ENCODE assay signal across 1 cellular context in genomic region chr17:19364699-19365498, GRCh38.
TF ChIP-seq lines count a peak whose summit lies in the region.

No MANE protein-coding gene starts in this region.

TF ChIP-seq in HepG2, 621 proteins besides CTCF, POLR2A, EP300 and RAD21 (continued from another document and continues in another):
- no peak for TF ChIP-seq SRF (IDR thresholded peaks at IDR 0.05; ENCODE audit: low read depth, low read length)
- TF ChIP-seq TBX3 (IDR thresholded peaks at IDR 0.05; ENCODE audit: borderline replicate concordance) = no peak
- TF ChIP-seq DDIT3 (CRISPR knock-in tag; IDR thresholded peaks at IDR 0.05) = no peak
- no peak for TF ChIP-seq JUND (CRISPR knock-in tag; IDR thresholded peaks at IDR 0.05)
- no peak for TF ChIP-seq ZNF414 (CRISPR knock-in tag; IDR thresholded peaks at IDR 0.05)
- no peak for TF ChIP-seq SNAPC4 (CRISPR knock-in tag; IDR thresholded peaks at IDR 0.05)
- 0 out of 2 replicates have a peak, but pooled peaks have one; percentile 42 for TF ChIP-seq ZKSCAN8 (CRISPR knock-in tag; IDR thresholded peaks at IDR 0.05; ENCODE audit: borderline replicate concordance)
- no peak for TF ChIP-seq KLF16 (CRISPR knock-in tag; IDR thresholded peaks at IDR 0.05)
- TF ChIP-seq ZNF672 (CRISPR knock-in tag; IDR thresholded peaks at IDR 0.05) = no peak
- no peak for TF ChIP-seq MXI1 (IDR thresholded peaks at IDR 0.05; ENCODE audit: borderline replicate concordance, low read depth, low read length)
- no peak for TF ChIP-seq ZSCAN20 (CRISPR knock-in tag; IDR thresholded peaks at IDR 0.05; ENCODE audit: borderline replicate concordance)
- TF ChIP-seq TAF1 (CRISPR knock-in tag; IDR thresholded peaks at IDR 0.05) = 0 out of 2 replicates have a peak, but pooled peaks have one; percentile 8
- no peak for TF ChIP-seq ZNF503 (CRISPR knock-in tag; IDR thresholded peaks at IDR 0.05)
- TF ChIP-seq ZNF124 (CRISPR knock-in tag; IDR thresholded peaks at IDR 0.05) = no peak
- TF ChIP-seq GATAD2A (CRISPR knock-in tag; IDR thresholded peaks at IDR 0.05) = peak; percentile 30; the same call in 1 of the 2 replicates
- no peak for TF ChIP-seq FOSL1 (CRISPR knock-in tag; IDR thresholded peaks at IDR 0.05; ENCODE audit: borderline replicate concordance)
- no peak for TF ChIP-seq KLF13 (CRISPR knock-in tag; IDR thresholded peaks at IDR 0.05)
- TF ChIP-seq NBN (conservative IDR thresholded peaks at IDR 0.05) = no peak
- TF ChIP-seq SETDB1 (CRISPR knock-in tag; IDR thresholded peaks at IDR 0.05; ENCODE audit: borderline replicate concordance) = no peak
- 0 out of 2 replicates have a peak, but pooled peaks have one; percentile 20 for TF ChIP-seq PHF8 (CRISPR knock-in tag; IDR thresholded peaks at IDR 0.05)
- TF ChIP-seq ZNF775 (CRISPR knock-in tag; IDR thresholded peaks at IDR 0.05; ENCODE audit: borderline replicate concordance) = no peak
- no peak for TF ChIP-seq MIER3 (CRISPR knock-in tag; IDR thresholded peaks at IDR 0.05; ENCODE audit: borderline replicate concordance)
- TF ChIP-seq ZMYM4 (CRISPR knock-in tag; IDR thresholded peaks at IDR 0.05) = no peak
- no peak for TF ChIP-seq KAT7 (CRISPR knock-in tag; IDR thresholded peaks at IDR 0.05; ENCODE audit: borderline replicate concordance)
- TF ChIP-seq USF2 (IDR thresholded peaks at IDR 0.05; ENCODE audit: low read depth, low read length) = no peak
- no peak for TF ChIP-seq USF2 (CRISPR knock-in tag; IDR thresholded peaks at IDR 0.05; ENCODE audit: borderline replicate concordance)
- no peak for TF ChIP-seq ZBTB42 (CRISPR knock-in tag; IDR thresholded peaks at IDR 0.05)
- TF ChIP-seq ZNF777 (CRISPR knock-in tag; IDR thresholded peaks at IDR 0.05) = 0 out of 2 replicates have a peak, but pooled peaks have one; percentile 49
- no peak for TF ChIP-seq SMAD1 (CRISPR knock-in tag; IDR thresholded peaks at IDR 0.05; ENCODE audit: borderline replicate concordance, low read depth)
- no peak for TF ChIP-seq ZNF513 (CRISPR knock-in tag; conservative IDR thresholded peaks at IDR 0.05)
- no peak for TF ChIP-seq MAFK (conservative IDR thresholded peaks at IDR 0.05 in 1 of 2, IDR thresholded peaks at IDR 0.05 in 1 of 2; ENCODE audit: low read length in 2 of 2)
- no peak for TF ChIP-seq ZNF264 (CRISPR knock-in tag; IDR thresholded peaks at IDR 0.05)
- TF ChIP-seq NCOR1 (IDR thresholded peaks at IDR 0.05; ENCODE audit: borderline replicate concordance, low read length) = no peak
- no peak for TF ChIP-seq SMYD3 (CRISPR knock-in tag; IDR thresholded peaks at IDR 0.05)
- TF ChIP-seq ZNF253 (CRISPR knock-in tag; IDR thresholded peaks at IDR 0.05; ENCODE audit: borderline replicate concordance) = no peak
- peak; percentile 49; the same call in 1 of the 2 replicates for TF ChIP-seq NFKB2 (CRISPR knock-in tag; IDR thresholded peaks at IDR 0.05; ENCODE audit: borderline replicate concordance)
- no peak for TF ChIP-seq SAFB2 (CRISPR knock-in tag; IDR thresholded peaks at IDR 0.05; ENCODE audit: borderline replicate concordance, low read depth)
- no peak for TF ChIP-seq ZNF577 (CRISPR knock-in tag; IDR thresholded peaks at IDR 0.05; ENCODE audit: borderline replicate concordance, low read depth)
- TF ChIP-seq TP53 (CRISPR knock-in tag; conservative IDR thresholded peaks at IDR 0.05) = no peak
- TF ChIP-seq ZNF639 (CRISPR knock-in tag; conservative IDR thresholded peaks at IDR 0.05) = no peak
- peak; percentile 57; the same call in 1 of the 2 replicates for TF ChIP-seq ESRRA (CRISPR knock-in tag; IDR thresholded peaks at IDR 0.05; ENCODE audit: low read depth)
- TF ChIP-seq ZNF674 (CRISPR knock-in tag; IDR thresholded peaks at IDR 0.05; ENCODE audit: low read depth) = no peak
- no peak for TF ChIP-seq POLR2AphosphoS5 (IDR thresholded peaks at IDR 0.05; ENCODE audit: low read depth, low read length)
- TF ChIP-seq ARNT2 (CRISPR knock-in tag; IDR thresholded peaks at IDR 0.05; ENCODE audit: low read depth) = no peak
- TF ChIP-seq ZHX1 (CRISPR knock-in tag; IDR thresholded peaks at IDR 0.05; ENCODE audit: low read depth) = no peak
- no peak for TF ChIP-seq ZNF773 (CRISPR knock-in tag; IDR thresholded peaks at IDR 0.05; ENCODE audit: borderline replicate concordance)
- no peak for TF ChIP-seq NFKBIZ (CRISPR knock-in tag; IDR thresholded peaks at IDR 0.05)
- no peak for TF ChIP-seq MYC (CRISPR knock-in tag; IDR thresholded peaks at IDR 0.05; ENCODE audit: borderline replicate concordance)
- TF ChIP-seq RBFOX2 (IDR thresholded peaks at IDR 0.05; ENCODE audit: low read depth, low read length) = no peak
- no peak for TF ChIP-seq MNT (IDR thresholded peaks at IDR 0.05)
- TF ChIP-seq MBD4 (IDR thresholded peaks at IDR 0.05; ENCODE audit: borderline replicate concordance, low read length) = no peak
- TF ChIP-seq HNRNPUL1 (IDR thresholded peaks at IDR 0.05; ENCODE audit: low read depth, low read length) = no peak
- TF ChIP-seq HDAC2 (CRISPR knock-in tag; IDR thresholded peaks at IDR 0.05) = no peak
- no peak for TF ChIP-seq ZNF709 (CRISPR knock-in tag; IDR thresholded peaks at IDR 0.05)
